ENCODE assay signal across 20 cellular contexts in the genomic region with DNA sequence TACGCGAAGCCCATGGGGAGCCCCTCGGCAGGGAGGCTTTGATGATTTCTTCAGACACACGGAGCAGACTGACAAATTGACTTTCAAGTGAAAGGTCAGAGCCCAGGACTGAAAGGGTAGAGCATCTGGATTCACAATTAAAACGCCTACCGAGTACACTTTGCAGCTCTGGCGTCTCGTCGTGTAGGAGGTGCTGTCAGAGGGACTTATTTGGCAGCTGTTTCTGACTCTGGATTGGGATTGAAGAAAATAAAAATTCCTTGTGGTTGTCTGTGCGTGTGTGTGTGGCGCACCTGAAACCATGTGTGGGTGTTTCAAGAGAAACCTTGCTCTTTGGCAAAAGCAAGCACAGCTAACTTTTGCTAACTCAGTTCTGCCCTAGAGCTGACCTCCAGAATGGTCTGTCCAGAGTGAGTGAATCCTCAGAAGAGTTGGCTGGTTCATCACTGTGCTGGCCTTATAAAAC.
DNase-seq lines count a peak whose midpoint lies in the region; ATAC-seq and TF ChIP-seq lines count a peak whose summit lies in the region.
"Had no signal": no experiment of that assay in that cellular context is flagged by ENCODE, and none has a peak within 500 bp of the region (broad histone marks: within the 10 kb centered on the region; RNA-seq: fewer than 3 reads in every experiment).

No MANE protein-coding gene starts in this region.

- no peak overlapping the region for H3K4me2 ChIP-seq in hepatocyte

- H3K27ac ChIP-seq in upper lobe of left lung (no peak overlapping the region), hepatocyte (no peak overlapping the region)
- H3K27ac ChIP-seq: 22Rv1, Peyer's patch had no signal

- no peak overlapping the region for H2AFZ ChIP-seq in hepatocyte

- H3K9me3 ChIP-seq in upper lobe of left lung (peaks cover 0 to 6% (median 5%) of the 10 kb centered on the region in 4 donors), hepatocyte (ENCODE audit: low read depth) (no peaks in the 10 kb centered on the region)
- H3K9me3 ChIP-seq: Peyer's patch had no signal

- no peaks in the 10 kb centered on the region for H3K27me3 ChIP-seq in upper lobe of left lung
- no peaks in the 10 kb centered on the region for H3K27me3 ChIP-seq in hepatocyte
- H3K27me3 ChIP-seq: Peyer's patch had no signal

- H3K27ac Mint-ChIP-seq in stimulated activated naive CD8-positive, alpha-beta T cell treated with anti-CD3 and anti-CD28 coated beads, Interleukin-15, Interleukin-2, amounts not matched to agents 100 ng/mL and 50 ng/mL, for 24 hours = peak overlapping the region; percentile 14
- H3K27ac Mint-ChIP-seq: B cell; effector memory CD8-positive, alpha-beta T cell; immature natural killer cell had no signal

- 68 to 79% methylated on average over 10 to 11 of the region's 11 CpGs for WGBS in upper lobe of left lung, 2 donors
- 33% methylated on average over 11 of the region's 11 CpGs for WGBS in hepatocyte (ENCODE audit: low lambda C conversion rate, missing lambda C conversion rate)

- H3K4me3 ChIP-seq in fibroblast of mammary gland (ENCODE audit: control insufficient read depth, low read depth, low read length) = no peak overlapping the region
- H3K4me3 ChIP-seq in upper lobe of left lung = no peak overlapping the region
- H3K4me3 ChIP-seq in hepatocyte = no peak overlapping the region
- H3K4me3 ChIP-seq: lung, Peyer's patch had no signal

- ATAC-seq in stimulated activated naive CD8-positive, alpha-beta T cell treated with anti-CD3 and anti-CD28 coated beads, Interleukin-15, Interleukin-2, amounts not matched to agents 100 U/mL and 50 U/mL, for 24 hours = no peak
- peak; percentile 26 to 44 for ATAC-seq in upper lobe of left lung (ENCODE audit: low FRiP score in 2 of 2)
- ATAC-seq: effector memory CD8-positive, alpha-beta T cell had no signal

- H3K36me3 ChIP-seq in upper lobe of left lung (no peaks in the 10 kb centered on the region), hepatocyte (replicated peaks; ENCODE audit: insufficient read depth, low read depth) (no peaks in the 10 kb centered on the region)
- H3K36me3 ChIP-seq: Peyer's patch had no signal

- no peaks in the 10 kb centered on the region for H3K9me2 ChIP-seq in hepatocyte (replicated peaks; ENCODE audit: insufficient read depth)

- H3K9me3 Mint-ChIP-seq in stimulated activated naive CD8-positive, alpha-beta T cell treated with anti-CD3 and anti-CD28 coated beads, Interleukin-15, Interleukin-2, amounts not matched to agents 100 ng/mL and 50 ng/mL, for 24 hours = peaks cover 4% of the 10 kb centered on the region

- TF ChIP-seq EP300 in upper lobe of left lung (IDR thresholded peaks at IDR 0.05) = no peak

- no peaks in the 10 kb centered on the region for H3K79me2 ChIP-seq in hepatocyte

- H3K4me1 ChIP-seq in upper lobe of left lung = peaks cover 0 to 11% (median 2%) of the 10 kb centered on the region in 4 donors
- H3K4me1 ChIP-seq in hepatocyte (ENCODE audit: insufficient read depth) = no peaks in the 10 kb centered on the region
- H3K4me1 ChIP-seq: Peyer's patch had no signal

- peaks cover 11% of the 10 kb centered on the region for H3K4me1 Mint-ChIP-seq in stimulated activated naive CD8-positive, alpha-beta T cell treated with anti-CD3 and anti-CD28 coated beads, Interleukin-15, Interleukin-2, amounts not matched to agents 100 ng/mL and 50 ng/mL, for 24 hours (ENCODE audit: low read depth)
- H3K4me1 Mint-ChIP-seq: B cell, immature natural killer cell had no signal

- H3K4me3 Mint-ChIP-seq in stimulated activated naive CD8-positive, alpha-beta T cell treated with anti-CD3 and anti-CD28 coated beads, Interleukin-15, Interleukin-2, amounts not matched to agents 100 ng/mL and 50 ng/mL, for 24 hours = no peak overlapping the region
- H3K4me3 Mint-ChIP-seq: B cell; effector memory CD8-positive, alpha-beta T cell; immature natural killer cell had no signal

- H3K27me3 Mint-ChIP-seq in stimulated activated naive CD8-positive, alpha-beta T cell treated with anti-CD3 and anti-CD28 coated beads, Interleukin-15, Interleukin-2, amounts not matched to agents 100 ng/mL and 50 ng/mL, for 24 hours = no peaks in the 10 kb centered on the region
- H3K27me3 Mint-ChIP-seq: effector memory CD8-positive, alpha-beta T cell had no signal

- TF ChIP-seq POLR2A in upper lobe of left lung (IDR thresholded peaks at IDR 0.05) = no peak

- H3K36me3 Mint-ChIP-seq in stimulated activated naive CD8-positive, alpha-beta T cell treated with anti-CD3 and anti-CD28 coated beads, Interleukin-15, Interleukin-2, amounts not matched to agents 100 ng/mL and 50 ng/mL, for 24 hours (ENCODE audit: low read depth) = no peaks in the 10 kb centered on the region
- H3K36me3 Mint-ChIP-seq: immature natural killer cell had no signal

- no peaks in the 10 kb centered on the region for H4K20me1 ChIP-seq in hepatocyte (ENCODE audit: insufficient read depth, poor library complexity, severe bottlenecking)

- peak in 2 of 3 experiments; percentile 30 to 58 for DNase-seq in NCI-H1417 (lab: John Stamatoyannopoulos, UW)
- DNase-seq in NCI-H1417 treated with DMSO at 0.1 percent for 48 hours (lab: John Stamatoyannopoulos, UW) = no peak
- no peak for DNase-seq in stimulated activated naive CD8-positive, alpha-beta T cell treated with anti-CD3 and anti-CD28 coated beads, Interleukin-15, Interleukin-2, amounts not matched to agents 100 U/mL and 50 U/mL, for 24 hours
- DNase-seq in fibroblast of mammary gland (ENCODE audit: low read depth) = peak; percentile 30
- no peak for DNase-seq in upper lobe of left lung
- DNase-seq in hepatocyte (ENCODE audit: low spot score) = no peak
- no peak for DNase-seq in DMS79 (lab: John Stamatoyannopoulos, UW)
- DNase-seq: activated CD4-positive, alpha-beta T cell treated with anti-CD3 and anti-CD28 coated beads for 1 hour; activated CD8-positive, alpha-beta memory T cell treated with anti-CD3 and anti-CD28 coated beads, Interleukin-2, amount 50 U/mL, for 48 hours; activated naive CD4-positive, alpha-beta T cell treated with anti-CD3 and anti-CD28 coated beads, Interleukin-2, amount 50 U/mL, for 16 hours; effector memory CD8-positive, alpha-beta T cell; immature natural killer cell; NCI-H1436 treated with DMSO at 0.1 percent for 48 hours; NCI-H226; Peyer's patch; right cardiac atrium had no signal

- TF ChIP-seq CTCF in fibroblast of mammary gland (conservative IDR thresholded peaks at IDR 0.05; ENCODE audit: control insufficient read depth, insufficient read depth, low read depth, low read length) = no peak
- TF ChIP-seq CTCF in upper lobe of left lung (IDR thresholded peaks at IDR 0.05) = no peak
- TF ChIP-seq CTCF in hepatocyte (IDR thresholded peaks at IDR 0.05; ENCODE audit: poor library complexity) = no peak

Comparison
In these comparisons a context has a peak if more than half of its experiments do, and no peak if none do; other contexts are left out.
1. DNase-seq: peak in NCI-H1417 (2 of 3) and fibroblast of mammary gland (single experiment); none in NCI-H1417 treated with DMSO at 0.1 percent for 48 hours (single experiment), stimulated activated naive CD8-positive, alpha-beta T cell treated with anti-CD3 and anti-CD28 coated beads, Interleukin-15, Interleukin-2, amounts not matched to agents 100 U/mL and 50 U/mL, for 24 hours (single experiment), upper lobe of left lung (0 of 2), hepatocyte (single experiment) and DMS79 (single experiment).